In genomic region chr10:46546591-46547330, GRCh38 we compare ENCODE assay signal across 10 cellular contexts. TPM values are rescaled to one million over a fixed set of nuclear protein-coding genes. Genes with fewer than 3 reads are reported as not detected.
DNase-seq lines count a peak whose midpoint lies in the region; ATAC-seq, FAIRE-seq and TF ChIP-seq lines count a peak whose summit lies in the region.
"Had no signal": no experiment of that assay in that cellular context is flagged by ENCODE, and none has a peak within 500 bp of the region (broad histone marks: within the 10 kb centered on the region; RNA-seq: fewer than 3 reads in every experiment).

No MANE protein-coding gene starts in this region.

- H2AK5ac ChIP-seq in trophoblast cell (ENCODE audit: low read length) = no peak overlapping the region

- H4K8ac ChIP-seq in trophoblast cell (ENCODE audit: low read depth, low read length) = no peak overlapping the region

- POLR2A ChIA-PET in K562 (lab: Yijun Ruan, JAX) = interaction anchor here (0.6 to 1.0 kb wide), 2 partner anchors 8 to 12 kb away, joined by 3 to 6 read pairs; no protein-coding TSS in a partner anchor

- in situ Hi-C loops in K562 (cut with MboI) = no loop called here

- ATAC-seq in left cardiac atrium (no peak), Right ventricle myocardium inferior (no peak), K562 (no peak), lung (ENCODE audit: insufficient read depth, low FRiP score) (peak; percentile 19), upper lobe of left lung (ENCODE audit: low FRiP score in 2 of 2) (peak; percentile 1 to 56), HG03378 (IDR thresholded peaks at IDR 0.05; ENCODE audit: unreplicated experiment) (no peak)

- TF ChIP-seq POLR2A in K562 (conservative IDR thresholded peaks at IDR 0.05) = no peak
- TF ChIP-seq POLR2A in upper lobe of left lung (IDR thresholded peaks at IDR 0.05) = peak in 1 of 4 donors; percentile 36

- H4K91ac ChIP-seq in trophoblast cell (ENCODE audit: low read depth, low read length) = no peak overlapping the region

- no peak overlapping the region for H3K4me3 ChIP-seq in K562
- H3K4me3 ChIP-seq in lung = no peak overlapping the region
- no peak overlapping the region for H3K4me3 ChIP-seq in upper lobe of left lung
- H3K4me3 ChIP-seq in trophoblast cell (ENCODE audit: low read depth, low read length) = no peak overlapping the region
- H3K4me3 ChIP-seq: BLaER1 treated with 17β-estradiol and CSF1 and Interleukin-3, amounts not matched to agents 10 nM and 100 nM had no signal

- DNase-seq in left cardiac atrium (peak; percentile 26), Right ventricle myocardium inferior (ENCODE audit: missing footprints) (no peak), K562 (ENCODE audit: extremely low read depth in 1 of 4, low spot score in 3 of 4) (no peak), lung (ENCODE audit: low spot score) (peak; percentile 84), upper lobe of left lung (peak; percentile 85 to 86), trophoblast cell (no peak), NAMALWA (ENCODE audit: low spot score) (no peak)

- no peak overlapping the region for H3K14ac ChIP-seq in trophoblast cell (ENCODE audit: low read length)

- peaks cover 58% of the 10 kb centered on the region for H4K20me1 ChIP-seq in K562 (replicated peaks; ENCODE audit: control insufficient read depth, insufficient read depth, low read length)

- FAIRE-seq in K562 (lab: Jason Lieb, UNC) = no peak

- H3K79me2 ChIP-seq in K562 (ENCODE audit: control insufficient read depth, insufficient read depth, low read length) (no peaks in the 10 kb centered on the region), trophoblast cell (ENCODE audit: control insufficient read depth, insufficient read depth, low read length, poor library complexity) (no peaks in the 10 kb centered on the region)

- H3K27me3 ChIP-seq in K562 (ENCODE audit: control insufficient read depth in 2 of 2, insufficient read depth in 2 of 2, low read length in 2 of 2) (peaks cover 41 to 88% of the 10 kb centered on the region in 2 experiments; a peak in 4 of 5 replicates), lung (ENCODE audit: control insufficient read depth, insufficient read depth) (no peaks in the 10 kb centered on the region), upper lobe of left lung (no peaks in the 10 kb centered on the region), trophoblast cell (ENCODE audit: insufficient read depth, low read length) (no peaks in the 10 kb centered on the region)
- H3K27me3 ChIP-seq: BLaER1 treated with 17β-estradiol and CSF1 and Interleukin-3, amounts not matched to agents 10 nM and 100 nM had no signal

- H3K9me3 ChIP-seq in K562 (replicated peaks; ENCODE audit: control insufficient read depth, insufficient read depth, low read depth, low read length) = no peaks in the 10 kb centered on the region
- no peaks in the 10 kb centered on the region for H3K9me3 ChIP-seq in lung (ENCODE audit: control insufficient read depth in 2 of 2, insufficient read depth in 1 of 2, low read length in 1 of 2)
- H3K9me3 ChIP-seq in upper lobe of left lung = no peaks in the 10 kb centered on the region
- peaks cover 2% of the 10 kb centered on the region for H3K9me3 ChIP-seq in trophoblast cell (ENCODE audit: insufficient read depth, low read depth, low read length)

- no peak overlapping the region for H3K23ac ChIP-seq in trophoblast cell (ENCODE audit: low read length)

- H2AFZ ChIP-seq in K562 (ENCODE audit: low read depth, low read length) (no peak overlapping the region), trophoblast cell (ENCODE audit: insufficient read depth, low read length, poor library complexity) (no peak overlapping the region)

- H3K18ac ChIP-seq in trophoblast cell (ENCODE audit: low read length) = no peak overlapping the region

- no peak overlapping the region for H3K9ac ChIP-seq in K562 (ENCODE audit: insufficient read depth in 1 of 2, low read depth in 2 of 2, low read length in 2 of 2)
- no peak overlapping the region for H3K9ac ChIP-seq in trophoblast cell (ENCODE audit: low read length)
- H3K9ac ChIP-seq: BLaER1 treated with 17β-estradiol and CSF1 and Interleukin-3, amounts not matched to agents 10 nM and 100 nM had no signal

- H3K36me3 ChIP-seq in K562 (ENCODE audit: control insufficient read depth, insufficient read depth, low read length) (no peaks in the 10 kb centered on the region), lung (ENCODE audit: control insufficient read depth in 2 of 2, insufficient read depth in 2 of 2, low read length in 2 of 2) (peaks cover 0 to 4% of the 10 kb centered on the region in 2 donors), upper lobe of left lung (peaks cover 0 to 9% (median 1%) of the 10 kb centered on the region in 4 donors), trophoblast cell (ENCODE audit: control insufficient read depth in 1 of 2, insufficient read depth in 2 of 2, low read length in 2 of 2) (no peaks in the 10 kb centered on the region)
- H3K36me3 ChIP-seq: BLaER1 treated with 17β-estradiol and CSF1 and Interleukin-3, amounts not matched to agents 10 nM and 100 nM had no signal

- H4K12ac ChIP-seq in trophoblast cell (ENCODE audit: low read depth, low read length) = no peak overlapping the region

- H2BK120ac ChIP-seq in trophoblast cell (ENCODE audit: insufficient read depth, low read length, poor library complexity) = no peak overlapping the region

- no peak for TF ChIP-seq EP300 in K562 (IDR thresholded peaks at IDR 0.05; ENCODE audit: low read length)
- no peak for TF ChIP-seq EP300 in upper lobe of left lung (IDR thresholded peaks at IDR 0.05)

- no peak overlapping the region for H2BK12ac ChIP-seq in trophoblast cell (ENCODE audit: low read length)

- no peaks in the 10 kb centered on the region for H3K79me1 ChIP-seq in trophoblast cell (ENCODE audit: low read length)

- no peak for TF ChIP-seq RAD21 in K562 (CRISPR knock-in tag; conservative IDR thresholded peaks at IDR 0.05 in 1 of 2, IDR thresholded peaks at IDR 0.05 in 1 of 2)

- CTCF ChIA-PET in K562 (lab: Yijun Ruan, JAX; ENCODE audit: low intra/inter-chr PET ratio) = no interaction called here

- no peak overlapping the region for H2BK5ac ChIP-seq in trophoblast cell (ENCODE audit: low read depth, low read length, poor library complexity)

- H3K9me1 ChIP-seq in K562 (ENCODE audit: control insufficient read depth, insufficient read depth, low read length) = no peaks in the 10 kb centered on the region

- under 1% methylated on average over 9 of the region's 9 CpGs for WGBS in K562 (ENCODE audit: insufficient coverage, low coverage, missing lambda C conversion rate)
- WGBS in lung, 2 donors = 70 to 76% methylated on average over 9 of the region's 9 CpGs
- 65 to 66% methylated on average over 9 of the region's 9 CpGs for WGBS in upper lobe of left lung, 2 donors
- WGBS in trophoblast cell (ENCODE audit: extremely low coverage, insufficient coverage, insufficient read length) = no CpG with 5 or more reads among the region's 9 CpGs

- BruUV-seq in K562 (replicated peaks; lab: Mats Ljungman, UMichigan) = no TSS peak

- intact Hi-C loops in left cardiac atrium (cut with DNase I) = no loop called here
- intact Hi-C loops in Right ventricle myocardium inferior (cut with DNase I) = no loop called here
- intact Hi-C loops in K562 (cut with micrococcal nuclease) = no loop called here

- H3K27ac ChIP-seq in K562 (ENCODE audit: extremely low read depth, low read depth, low read length) (no peak overlapping the region), lung (ENCODE audit: low read depth in 1 of 2, low read length in 1 of 2) (peak overlapping the region in 1 of 2 donors; percentile 13), upper lobe of left lung (peak overlapping the region in 3 of 4 donors; percentile 21 to 54 (median 43)), trophoblast cell (ENCODE audit: low read depth, low read length) (no peak overlapping the region)
- H3K27ac ChIP-seq: BLaER1 treated with 17β-estradiol and CSF1 and Interleukin-3, amounts not matched to agents 10 nM and 100 nM had no signal

- TF ChIP-seq CTCF in K562 (IDR thresholded peaks at IDR 0.05 in 2 of 3, conservative IDR thresholded peaks at IDR 0.05 in 1 of 3; ENCODE audit: insufficient read depth in 2 of 3, low read depth in 1 of 3, low read length in 3 of 3) (no peak), lung (IDR thresholded peaks at IDR 0.05; ENCODE audit: control extremely low read depth, extremely low read depth) (no peak), upper lobe of left lung (IDR thresholded peaks at IDR 0.05) (no peak)

- H3K4me1 ChIP-seq in K562 (replicated peaks in 1 of 2; ENCODE audit: control insufficient read depth in 2 of 2, insufficient read depth in 2 of 2, low read length in 2 of 2) = peaks cover 7 to 21% of the 10 kb centered on the region in 2 experiments; a peak in 4 of 5 replicates
- H3K4me1 ChIP-seq in lung (ENCODE audit: control insufficient read depth in 2 of 2, insufficient read depth in 2 of 2, low read length in 2 of 2) = no peaks in the 10 kb centered on the region
- H3K4me1 ChIP-seq in upper lobe of left lung = peaks cover 0 to 24% (median 4%) of the 10 kb centered on the region in 4 donors
- H3K4me1 ChIP-seq in trophoblast cell (ENCODE audit: control insufficient read depth in 1 of 2, insufficient read depth in 2 of 2, low read length in 2 of 2) = peaks cover 15 to 17% of the 10 kb centered on the region in 2 experiments
- H3K4me1 ChIP-seq: BLaER1 treated with 17β-estradiol and CSF1 and Interleukin-3, amounts not matched to agents 10 nM and 100 nM had no signal

- H3K4me2 ChIP-seq in K562 (ENCODE audit: insufficient read depth, low read length) (no peak overlapping the region), trophoblast cell (ENCODE audit: low read length) (no peak overlapping the region)
- H3K4me2 ChIP-seq: BLaER1 treated with 17β-estradiol and CSF1 and Interleukin-3, amounts not matched to agents 10 nM and 100 nM had no signal

- no peak overlapping the region for H3K4ac ChIP-seq in trophoblast cell (ENCODE audit: low read depth, low read length)

RNA-seq across cellular contexts. Expression of gene GPRIN2, which starts 9.7 kb away (rescaled TPM):
- not detected for total RNA-seq in left cardiac atrium
- not detected for total RNA-seq in Right ventricle myocardium inferior
- total RNA-seq in K562 (2011; cell fraction: chromatin; rRNA removed; ENCODE audit: low replicate concordance) = not detected in 2 replicates
- total RNA-seq in K562 (2011; cell fraction: nucleolus; rRNA removed) = not detected in 2 replicates
- total RNA-seq in K562 (2011; cell fraction: nucleoplasm; rRNA removed) = not detected in 2 replicates
- total RNA-seq in K562 (2014; rRNA removed) = not detected in 2 replicates
- not detected in 2 replicates for total RNA-seq in K562 (2014; rRNA removed; fragmentation: Illumina TruSeq; extraction: Trizol)
- not detected in 2 replicates for total RNA-seq in K562 (2015; rRNA removed; fragmentation: Illumina TruSeq; extraction: Trizol)
- not detected in 2 replicates for total RNA-seq in K562 (2021)
- not detected in 2 replicates for polyA plus RNA-seq in K562 (2011; rRNA removed)
- polyA plus RNA-seq in K562 (2011; cell fraction: cytosol; rRNA removed) = not detected in 2 replicates
- not detected in 2 replicates for polyA plus RNA-seq in K562 (2011; cell fraction: nucleus; rRNA removed)
- polyA plus RNA-seq in K562 (2012) = not detected in 2 replicates
- not detected in 2 replicates for polyA plus RNA-seq in K562 (2014; fragmentation: Illumina TruSeq; extraction: Trizol)
- not detected for polyA plus RNA-seq in K562 (2014; fragmentation: Nextera tagmentation; extraction: Ambion mirVana)
- polyA plus RNA-seq in K562 (2014; rRNA removed) = not detected in 2 replicates
- not detected in 2 replicates for polyA minus RNA-seq in K562 (2011; rRNA and poly(A)+ RNA removed)
- polyA minus RNA-seq in K562 (2011; cell fraction: cytosol; rRNA and poly(A)+ RNA removed) = not detected in 2 replicates
- not detected in 2 replicates for polyA minus RNA-seq in K562 (2011; cell fraction: nucleus; rRNA and poly(A)+ RNA removed)
- 10 to 100 TPM; 23.2 to 36.5 TPM for total RNA-seq in lung
- polyA plus RNA-seq in lung = 10 to 100 TPM; 17.7 to 35.0 TPM
- 10 to 100 TPM; 39.8 to 91.0 (median 63.2) TPM for total RNA-seq in upper lobe of left lung
- polyA plus RNA-seq in trophoblast cell (2013) = 0.27 and 0.39 TPM in 2 replicates
- total RNA-seq: NCI-H460 had no signal

RNA-seq across cellular contexts. Expression of gene SYT15, which starts 32.2 kb away (rescaled TPM):
- total RNA-seq in left cardiac atrium (1 to 10 TPM; 4.6 to 4.9 TPM), Right ventricle myocardium inferior (3.2 TPM), K562 (2014; rRNA removed) (0.05 and 0.37 TPM in 2 replicates), K562 (2014; rRNA removed; fragmentation: Illumina TruSeq; extraction: Trizol) (0.25 and 0.70 TPM in 2 replicates), K562 (2015; rRNA removed; fragmentation: Illumina TruSeq; extraction: Trizol) (0.23 TPM in 1 of 2 replicates, not detected in the other), K562 (2021) (0.65 and 0.82 TPM in 2 replicates), lung (10 to 100 TPM; 24.8 to 53.5 TPM), upper lobe of left lung (10 to 100 TPM; 11.6 to 52.4 (median 25.4) TPM)
- total RNA-seq in K562 (2011; cell fraction: chromatin; rRNA removed; ENCODE audit: low replicate concordance) = 1.5 and 3.2 TPM in 2 replicates
- total RNA-seq in K562 (2011; cell fraction: nucleolus; rRNA removed) = 0.67 and 1.1 TPM in 2 replicates
- 1.6 and 2.4 TPM in 2 replicates for total RNA-seq in K562 (2011; cell fraction: nucleoplasm; rRNA removed)
- polyA plus RNA-seq in K562 (2011; rRNA removed) (0.22 and 0.53 TPM in 2 replicates), K562 (2014; fragmentation: Illumina TruSeq; extraction: Trizol) (0.10 and 0.22 TPM in 2 replicates), K562 (2014; fragmentation: Nextera tagmentation; extraction: Ambion mirVana) (under 1 TPM; 0.15 to 0.20 TPM), K562 (2014; rRNA removed) (0.05 and 0.36 TPM in 2 replicates), lung (10 to 100 TPM in 1 of 2 donors, 1 to 10 TPM in 1; 3.8 to 18.4 TPM)
- polyA plus RNA-seq in K562 (2011; cell fraction: cytosol; rRNA removed) = 0.15 and 0.25 TPM in 2 replicates
- polyA plus RNA-seq in K562 (2011; cell fraction: nucleus; rRNA removed) = 0.49 and 0.74 TPM in 2 replicates
- polyA plus RNA-seq in K562 (2012) = 0.15 and 0.39 TPM in 2 replicates
- polyA minus RNA-seq in K562 (2011; rRNA and poly(A)+ RNA removed) = 0.51 and 0.60 TPM in 2 replicates
- polyA minus RNA-seq in K562 (2011; cell fraction: cytosol; rRNA and poly(A)+ RNA removed) = not detected in 2 replicates
- 0.33 and 0.40 TPM in 2 replicates for polyA minus RNA-seq in K562 (2011; cell fraction: nucleus; rRNA and poly(A)+ RNA removed)
- polyA plus RNA-seq in trophoblast cell (2013) = 4.8 and 5.1 TPM in 2 replicates

Comparison
In these comparisons a context has a peak if more than half of its experiments do, and no peak if none do; other contexts are left out.
1. DNase-seq: peak in left cardiac atrium (single experiment), lung (single experiment) and upper lobe of left lung (2 of 2); none in Right ventricle myocardium inferior (single experiment), K562 (0 of 4), trophoblast cell (0 of 2) and NAMALWA (single experiment).
2. ATAC-seq: peak in lung (single experiment) and upper lobe of left lung (2 of 2); none in left cardiac atrium (0 of 2), Right ventricle myocardium inferior (single experiment), K562 (single experiment) and HG03378 (single experiment).
3. H3K27ac ChIP-seq: peak in upper lobe of left lung (3 of 4); none in K562 (single experiment) and trophoblast cell (single experiment).
4. RNA of gene GPRIN2, which starts 9.7 kb away (total RNA-seq): 39.8 to 91.0 TPM in upper lobe of left lung and 23.2 to 36.5 TPM in lung; not detected in left cardiac atrium, not detected in Right ventricle myocardium inferior (single experiment) and not detected in K562; every median in the first group is over 10 times any median in the second.